Comparison of ENCODE assay signal across 13 cellular contexts in genomic region chr18:44343570-44343969, GRCh38.
"Had no signal": no experiment of that assay in that cellular context is flagged by ENCODE, and none has a peak within 500 bp of the region (broad histone marks: within the 10 kb centered on the region; RNA-seq: fewer than 3 reads in every experiment).

No MANE protein-coding gene starts in this region.

- DNase-seq: cortex of kidney; dorsolateral prefrontal cortex; effector CD8-positive, alpha-beta T cell; foreskin melanocyte; head of caudate nucleus; hippocampal formation; left colon; midbrain; stimulated activated CD4-positive, alpha-beta T cell treated with anti-CD3 and anti-CD28 coated beads, Interleukin-2, amount 100 ng/mL, for 48 hours; stimulated activated naive CD4-positive, alpha-beta T cell treated with Interleukin-2 at 50 U/mL for 16 hours; trophoblast cell had no signal

- H3K4me3 ChIP-seq: dorsolateral prefrontal cortex, smooth muscle cell had no signal

- H3K4me3 Mint-ChIP-seq: natural killer cell treated with Interleukin-12 subunit alpha and Interleukin-12 subunit beta and Interleukin-15 and Interleukin-18, amount 100 ng/mL, for 72 hours had no signal

- H3K4me2 ChIP-seq: smooth muscle cell had no signal

- H3K27ac Mint-ChIP-seq: natural killer cell treated with Interleukin-12 subunit alpha and Interleukin-12 subunit beta and Interleukin-15 and Interleukin-18, amount 100 ng/mL, for 72 hours had no signal

- H3K27me3 Mint-ChIP-seq: natural killer cell treated with Interleukin-12 subunit alpha and Interleukin-12 subunit beta and Interleukin-15 and Interleukin-18, amount 100 ng/mL, for 72 hours had no signal

- H3K27me3 ChIP-seq: dorsolateral prefrontal cortex had no signal

- H3K27ac ChIP-seq: dorsolateral prefrontal cortex had no signal

- ATAC-seq: natural killer cell treated with Interleukin-12 subunit alpha and Interleukin-12 subunit beta and Interleukin-15 and Interleukin-18, amount 100 ng/mL, for 72 hours had no signal
